ENCODE assay signal across 26 cellular contexts in the genomic region with DNA sequence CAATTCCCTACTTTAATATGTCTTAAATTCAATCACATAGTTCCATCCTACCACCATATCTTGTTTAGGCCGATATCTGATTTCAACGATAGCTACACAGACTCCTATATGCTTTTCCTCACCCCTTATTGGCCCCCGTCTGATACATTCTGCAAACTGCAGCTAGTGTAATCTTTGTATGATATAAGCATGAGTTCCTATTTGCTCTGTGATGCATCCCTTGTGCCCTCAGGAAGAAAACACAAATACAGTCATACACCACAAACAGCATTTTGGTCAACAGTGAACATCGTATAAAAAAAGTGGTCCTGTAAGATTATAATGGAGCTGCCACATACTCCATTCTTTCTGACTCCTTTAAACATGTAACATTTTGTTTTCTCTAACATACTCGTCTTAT.
"Had no signal": no experiment of that assay in that cellular context is flagged by ENCODE, and none has a peak within 500 bp of the region (broad histone marks: within the 10 kb centered on the region; RNA-seq: fewer than 3 reads in every experiment).

No MANE protein-coding gene starts in this region.

- H3K27ac ChIP-seq: epithelial cell of prostate, esophagus squamous epithelium, gastrocnemius medialis, heart right ventricle, left lung, lower lobe of right lung had no signal

- H3K9me3 ChIP-seq: esophagus squamous epithelium, gastrocnemius medialis, lower lobe of right lung, mucosa of descending colon had no signal

- FAIRE-seq: endometrium, islet of Langerhans, keratinocyte had no signal

- H3K4me1 ChIP-seq: esophagus squamous epithelium, gastrocnemius medialis, heart right ventricle, left lung, lower lobe of right lung had no signal

- H3K27me3 ChIP-seq: esophagus squamous epithelium, gastrocnemius medialis, heart right ventricle, left lung had no signal

- DNase-seq: cortex of kidney; effector CD8-positive, alpha-beta T cell; effector memory CD8-positive, alpha-beta T cell; endodermal cell; erythroblast; esophagus squamous epithelium; foreskin fibroblast; foreskin melanocyte; gastrocnemius medialis; glutamatergic neuron; head of caudate nucleus; heart right ventricle; hippocampal formation; left cardiac atrium; left lung; left ventricle myocardium superior; lower lobe of right lung; mesenchymal stem cell; mucosa of descending colon; naive B cell; naive thymus-derived CD8-positive, alpha-beta T cell had no signal

- H3K36me3 ChIP-seq: esophagus squamous epithelium, gastrocnemius medialis, heart right ventricle, left lung, lower lobe of right lung had no signal

- H3K4me3 ChIP-seq: esophagus squamous epithelium, gastrocnemius medialis, heart right ventricle, left lung, lower lobe of right lung, mucosa of descending colon had no signal

- ATAC-seq: effector memory CD8-positive, alpha-beta T cell; esophagus mucosa; gastrocnemius medialis; heart right ventricle; left cardiac atrium; left lung; left ventricle myocardium superior; lower lobe of right lung; mucosa of descending colon; naive thymus-derived CD8-positive, alpha-beta T cell had no signal
